Comparison of ENCODE assay signal across 25 cellular contexts in the genomic region with DNA sequence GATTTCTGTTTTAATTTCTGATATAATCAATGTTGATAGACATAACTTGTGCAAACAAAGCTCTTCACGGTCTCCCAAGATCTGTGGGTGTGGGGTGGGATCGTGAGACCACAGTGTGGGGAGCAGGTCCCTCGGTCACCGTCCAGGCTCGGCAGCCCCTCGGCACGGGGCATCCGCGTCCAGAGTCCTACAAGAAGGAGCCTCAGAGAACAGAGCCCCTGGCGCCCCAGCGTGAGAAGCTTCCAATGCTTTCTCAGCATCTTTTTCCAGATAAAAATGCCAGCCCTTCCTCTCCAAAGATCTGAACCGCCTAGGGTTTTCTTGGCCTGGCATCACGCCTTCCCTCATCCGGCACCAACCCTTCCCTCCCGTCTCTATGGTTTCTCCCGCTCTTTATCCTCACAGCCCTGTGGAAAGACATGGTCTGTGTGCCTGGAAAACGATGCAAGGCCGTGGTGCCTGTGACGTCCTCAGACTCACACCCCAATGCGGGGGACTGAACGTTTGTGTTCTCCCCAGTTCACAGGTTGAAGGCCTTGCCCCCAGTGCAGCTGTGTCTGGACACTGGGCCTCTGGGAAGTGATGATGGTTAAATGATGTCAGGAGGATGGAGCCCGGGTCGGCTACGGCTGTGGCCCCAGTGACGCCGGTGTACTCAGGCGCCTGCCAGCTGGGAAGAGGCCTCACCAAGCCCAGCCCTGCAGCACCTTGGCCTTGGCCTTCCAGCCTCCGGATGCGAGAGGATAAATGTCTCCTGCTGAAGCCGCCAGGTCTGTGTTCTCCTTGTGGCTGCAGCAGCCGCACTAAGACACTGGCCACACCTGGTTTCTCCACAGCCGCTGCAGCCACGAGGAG. TPM values are rescaled to one million over a fixed set of nuclear protein-coding genes. Genes with fewer than 3 reads are reported as not detected.
DNase-seq lines count a peak whose midpoint lies in the region; ATAC-seq, FAIRE-seq and TF ChIP-seq lines count a peak whose summit lies in the region.
"Had no signal": no experiment of that assay in that cellular context is flagged by ENCODE, and none has a peak within 500 bp of the region (broad histone marks: within the 10 kb centered on the region; RNA-seq: fewer than 3 reads in every experiment).

No MANE protein-coding gene starts in this region.

- H3K36me3 ChIP-seq in astrocyte (ENCODE audit: insufficient read depth, low read length): no peaks in the 10 kb centered on the region
- H3K36me3 ChIP-seq: stomach, upper lobe of left lung had no signal

- no peak for ATAC-seq in activated CD8-positive, alpha-beta memory T cell treated with anti-CD3 and anti-CD28 coated beads, Interleukin-2, amount 10 ng/mL, durations not matched to agents 7 days and 5 days
- ATAC-seq in stimulated activated effector memory CD8-positive, alpha-beta T cell treated with anti-CD3 and anti-CD28 coated beads, Interleukin-12 subunit alpha, Interleukin-12 subunit beta, amount 100 ng/mL, for 72 hours: no peak
- no peak for ATAC-seq in HG03108 (IDR thresholded peaks at IDR 0.05; ENCODE audit: unreplicated experiment)
- no peak for ATAC-seq in activated CD4-positive, alpha-beta T cell treated with anti-CD3 and anti-CD28 coated beads for 36 hours
- ATAC-seq: activated CD8-positive, alpha-beta T cell treated with anti-CD3 and anti-CD28 coated beads, Interleukin-2, amount 10 ng/mL, durations not matched to agents 7 days and 5 days; body of pancreas; HepG2 had no signal

- no peak overlapping the region for H3K27ac ChIP-seq in astrocyte (ENCODE audit: low read depth, low read length)
- H3K27ac ChIP-seq: 22Rv1, body of pancreas had no signal

- H3K4me3 ChIP-seq in astrocyte (ENCODE audit: insufficient read depth, low read depth, low read length) (no peak overlapping the region), lower leg skin (ENCODE audit: low read depth, poor library complexity, severe bottlenecking) (no peak overlapping the region)
- H3K4me3 ChIP-seq: body of pancreas, stomach, upper lobe of left lung had no signal

- no peaks in the 10 kb centered on the region for H4K20me1 ChIP-seq in astrocyte (ENCODE audit: insufficient read depth, low read length)

- peaks cover 2% of the 10 kb centered on the region for H3K4me1 Mint-ChIP-seq in activated CD8-positive, alpha-beta memory T cell treated with anti-CD3 and anti-CD28 coated beads, Interleukin-2, amount 10 ng/mL, durations not matched to agents 7 days and 5 days
- peaks cover 13% of the 10 kb centered on the region for H3K4me1 Mint-ChIP-seq in astrocyte (ENCODE audit: low read depth, unreplicated experiment)
- H3K4me1 Mint-ChIP-seq in stimulated activated effector memory CD8-positive, alpha-beta T cell treated with anti-CD3 and anti-CD28 coated beads, Interleukin-12 subunit alpha, Interleukin-12 subunit beta, amount 100 ng/mL, for 72 hours: peaks cover 17% of the 10 kb centered on the region
- H3K4me1 Mint-ChIP-seq in activated CD4-positive, alpha-beta T cell treated with anti-CD3 and anti-CD28 coated beads for 36 hours: peaks cover 15% of the 10 kb centered on the region
- H3K4me1 Mint-ChIP-seq: B cell had no signal

- WGBS in lower leg skin, 2 donors: 75 to 80% methylated on average over 33 of the region's 33 CpGs

- H3K27ac Mint-ChIP-seq in activated CD8-positive, alpha-beta memory T cell treated with anti-CD3 and anti-CD28 coated beads, Interleukin-2, amount 10 ng/mL, durations not matched to agents 7 days and 5 days: no peak overlapping the region
- H3K27ac Mint-ChIP-seq in astrocyte (ENCODE audit: unreplicated experiment): no peak overlapping the region
- H3K27ac Mint-ChIP-seq in stimulated activated effector memory CD8-positive, alpha-beta T cell treated with anti-CD3 and anti-CD28 coated beads, Interleukin-12 subunit alpha, Interleukin-12 subunit beta, amount 100 ng/mL, for 72 hours: peak overlapping the region; percentile 50
- H3K27ac Mint-ChIP-seq in activated CD4-positive, alpha-beta T cell treated with anti-CD3 and anti-CD28 coated beads for 36 hours: no peak overlapping the region
- H3K27ac Mint-ChIP-seq: activated CD8-positive, alpha-beta T cell treated with anti-CD3 and anti-CD28 coated beads, Interleukin-2, amount 10 ng/mL, durations not matched to agents 7 days and 5 days; activated naive CD4-positive, alpha-beta T cell treated with anti-CD3 and anti-CD28 coated beads, Interleukin-2, amount 50 U/mL, for 72 hours; activated T-cell treated with anti-CD3 and anti-CD28 coated beads, Interleukin-2, amount 50 U/mL, for 72 hours; B cell had no signal

- no peak overlapping the region for H2AFZ ChIP-seq in astrocyte (ENCODE audit: low read depth, low read length)

- TF ChIP-seq CTCF in astrocyte (IDR thresholded peaks at IDR 0.05; ENCODE audit: insufficient read depth, low read depth, low read length) (no peak), lower leg skin (IDR thresholded peaks at IDR 0.05) (no peak)

- H3K4me3 Mint-ChIP-seq in activated CD8-positive, alpha-beta memory T cell treated with anti-CD3 and anti-CD28 coated beads, Interleukin-2, amount 10 ng/mL, durations not matched to agents 7 days and 5 days: no peak overlapping the region
- no peak overlapping the region for H3K4me3 Mint-ChIP-seq in astrocyte (ENCODE audit: unreplicated experiment)
- H3K4me3 Mint-ChIP-seq in stimulated activated effector memory CD8-positive, alpha-beta T cell treated with anti-CD3 and anti-CD28 coated beads, Interleukin-12 subunit alpha, Interleukin-12 subunit beta, amount 100 ng/mL, for 72 hours: no peak overlapping the region
- no peak overlapping the region for H3K4me3 Mint-ChIP-seq in activated CD4-positive, alpha-beta T cell treated with anti-CD3 and anti-CD28 coated beads for 36 hours
- H3K4me3 Mint-ChIP-seq: activated CD8-positive, alpha-beta T cell treated with anti-CD3 and anti-CD28 coated beads, Interleukin-2, amount 10 ng/mL, durations not matched to agents 7 days and 5 days; activated T-cell treated with anti-CD3 and anti-CD28 coated beads, Interleukin-2, amount 50 U/mL, for 72 hours; B cell had no signal

- H3K79me2 ChIP-seq in astrocyte (ENCODE audit: insufficient read depth, low read length): peaks cover 5% of the 10 kb centered on the region

- H3K27me3 ChIP-seq in astrocyte (ENCODE audit: insufficient read depth, low read length): no peaks in the 10 kb centered on the region
- H3K27me3 ChIP-seq: body of pancreas had no signal

- peak; percentile 48 for DNase-seq in activated CD8-positive, alpha-beta memory T cell treated with anti-CD3 and anti-CD28 coated beads, Interleukin-2, amount 50 U/mL, for 48 hours
- DNase-seq in activated CD8-positive, alpha-beta memory T cell treated with anti-CD3 and anti-CD28 coated beads, Interleukin-2, amount 10 ng/mL, durations not matched to agents 7 days and 5 days: no peak
- DNase-seq in astrocyte (ENCODE audit: low read depth): no peak
- peak; percentile 12 to 86 for DNase-seq in lower leg skin (ENCODE audit: low spot score in 2 of 2)
- no peak for DNase-seq in stimulated activated effector memory CD8-positive, alpha-beta T cell treated with anti-CD3 and anti-CD28 coated beads, Interleukin-12 subunit alpha, Interleukin-12 subunit beta, amount 100 ng/mL, for 72 hours (ENCODE audit: low spot score in 2 of 2)
- no peak for DNase-seq in activated CD4-positive, alpha-beta T cell treated with anti-CD3 and anti-CD28 coated beads for 36 hours
- no peak for DNase-seq in NCI-H2081 treated with DMSO at 0.1 percent for 48 hours (lab: John Stamatoyannopoulos, UW)
- DNase-seq: activated CD8-positive, alpha-beta T cell treated with anti-CD3 and anti-CD28 coated beads, Interleukin-2, amount 10 ng/mL, durations not matched to agents 7 days and 5 days; body of pancreas; DMS79; NCI-H1105; NCI-H524; SK-N-SH; stomach; T-helper 9 cell; upper lobe of left lung had no signal

- H3K9me3 Mint-ChIP-seq in activated CD8-positive, alpha-beta memory T cell treated with anti-CD3 and anti-CD28 coated beads, Interleukin-2, amount 10 ng/mL, durations not matched to agents 7 days and 5 days (ENCODE audit: low read depth): no peaks in the 10 kb centered on the region
- peaks cover 2% of the 10 kb centered on the region for H3K9me3 Mint-ChIP-seq in astrocyte (ENCODE audit: unreplicated experiment)
- no peaks in the 10 kb centered on the region for H3K9me3 Mint-ChIP-seq in stimulated activated effector memory CD8-positive, alpha-beta T cell treated with anti-CD3 and anti-CD28 coated beads, Interleukin-12 subunit alpha, Interleukin-12 subunit beta, amount 100 ng/mL, for 72 hours
- H3K9me3 Mint-ChIP-seq in activated CD4-positive, alpha-beta T cell treated with anti-CD3 and anti-CD28 coated beads for 36 hours (ENCODE audit: low read depth): no peaks in the 10 kb centered on the region
- H3K9me3 Mint-ChIP-seq: activated naive CD4-positive, alpha-beta T cell treated with anti-CD3 and anti-CD28 coated beads, Interleukin-2, amount 50 U/mL, for 72 hours; activated T-cell treated with anti-CD3 and anti-CD28 coated beads, Interleukin-2, amount 50 U/mL, for 72 hours had no signal

- CTCF ChIA-PET in activated CD8-positive, alpha-beta memory T cell treated with anti-CD3 and anti-CD28 coated beads, Interleukin-2, amount 10 ng/mL, durations not matched to agents 7 days and 5 days (lab: Charles Lee): no interaction called here
- CTCF ChIA-PET in activated CD4-positive, alpha-beta T cell treated with anti-CD3 and anti-CD28 coated beads for 36 hours (lab: Charles Lee): no interaction called here

- TF ChIP-seq POLR2A in lower leg skin (IDR thresholded peaks at IDR 0.05): no peak

- intact Hi-C loops in lower leg skin (cut with DNase I; ENCODE audit: low total_unique reads): no loop called here
- intact Hi-C loops in activated CD4-positive, alpha-beta T cell treated with anti-CD3 and anti-CD28 coated beads for 36 hours (cut with DNase I, micrococcal nuclease): loop anchor here in 1 of 2 experiments (2.0 kb wide), 1 partner anchor 79 kb away; no protein-coding TSS in a partner anchor

- no peaks in the 10 kb centered on the region for H3K36me3 Mint-ChIP-seq in activated CD8-positive, alpha-beta memory T cell treated with anti-CD3 and anti-CD28 coated beads, Interleukin-2, amount 10 ng/mL, durations not matched to agents 7 days and 5 days
- H3K36me3 Mint-ChIP-seq in astrocyte (ENCODE audit: low read depth, unreplicated experiment): no peaks in the 10 kb centered on the region
- H3K36me3 Mint-ChIP-seq in stimulated activated effector memory CD8-positive, alpha-beta T cell treated with anti-CD3 and anti-CD28 coated beads, Interleukin-12 subunit alpha, Interleukin-12 subunit beta, amount 100 ng/mL, for 72 hours: peaks cover 9% of the 10 kb centered on the region
- H3K36me3 Mint-ChIP-seq in activated CD4-positive, alpha-beta T cell treated with anti-CD3 and anti-CD28 coated beads for 36 hours (ENCODE audit: low read depth): no peaks in the 10 kb centered on the region
- H3K36me3 Mint-ChIP-seq: activated naive CD4-positive, alpha-beta T cell treated with anti-CD3 and anti-CD28 coated beads, Interleukin-2, amount 50 U/mL, for 72 hours had no signal

- H3K4me2 ChIP-seq in astrocyte (ENCODE audit: low read length): peak overlapping the region; percentile 85
- H3K4me2 ChIP-seq: SK-N-SH had no signal

- H3K4me1 ChIP-seq in astrocyte (ENCODE audit: insufficient read depth, low read length): peaks cover 58% of the 10 kb centered on the region
- H3K4me1 ChIP-seq: body of pancreas had no signal

- peaks cover 2% of the 10 kb centered on the region for H3K9me3 ChIP-seq in astrocyte (ENCODE audit: insufficient read depth, low read depth, low read length)
- H3K9me3 ChIP-seq: body of pancreas, SK-N-SH, stomach, upper lobe of left lung had no signal

- POLR2A ChIA-PET in activated CD4-positive, alpha-beta T cell treated with anti-CD3 and anti-CD28 coated beads for 36 hours (lab: Charles Lee): no interaction called here

- FAIRE-seq in astrocyte (lab: Jason Lieb, UNC): no peak
- FAIRE-seq: colon, GM12892, HepG2, islet of Langerhans had no signal

- H3K9ac ChIP-seq in astrocyte (ENCODE audit: low read length): peak overlapping the region; percentile 89
- H3K9ac ChIP-seq: SK-N-SH had no signal

- H3K27me3 Mint-ChIP-seq in activated CD8-positive, alpha-beta memory T cell treated with anti-CD3 and anti-CD28 coated beads, Interleukin-2, amount 10 ng/mL, durations not matched to agents 7 days and 5 days: peaks cover 5% of the 10 kb centered on the region
- peaks cover 2% of the 10 kb centered on the region for H3K27me3 Mint-ChIP-seq in astrocyte (ENCODE audit: low read depth, unreplicated experiment)
- peaks cover 10% of the 10 kb centered on the region for H3K27me3 Mint-ChIP-seq in activated CD4-positive, alpha-beta T cell treated with anti-CD3 and anti-CD28 coated beads for 36 hours
- H3K27me3 Mint-ChIP-seq: B cell had no signal

RNA-seq across cellular contexts. Expression of a gene that starts 45.9 kb away (rescaled TPM):
- total RNA-seq in activated CD8-positive, alpha-beta memory T cell treated with anti-CD3 and anti-CD28 coated beads, Interleukin-2, amount 10 ng/mL, durations not matched to agents 7 days and 5 days: 10 to 100 TPM in 1 of 2 experiments, 1 to 10 TPM in 1; 5.0 to 17.9 TPM
- total RNA-seq in astrocyte: 120 and 194 TPM in 2 replicates
- 100 to 1,000 TPM; 137 to 543 (median 164) TPM for total RNA-seq in lower leg skin
- total RNA-seq in activated CD4-positive, alpha-beta T cell treated with anti-CD3 and anti-CD28 coated beads for 36 hours: 1 to 10 TPM; 3.3 to 3.4 TPM

Comparison
In these comparisons a context has a peak if more than half of its experiments do, and no peak if none do; other contexts are left out.
1. DNase-seq: peak in activated CD8-positive, alpha-beta memory T cell treated with anti-CD3 and anti-CD28 coated beads, Interleukin-2, amount 50 U/mL, for 48 hours (single experiment) and lower leg skin (2 of 2); none in activated CD8-positive, alpha-beta memory T cell treated with anti-CD3 and anti-CD28 coated beads, Interleukin-2, amount 10 ng/mL, durations not matched to agents 7 days and 5 days (single experiment), astrocyte (single experiment), stimulated activated effector memory CD8-positive, alpha-beta T cell treated with anti-CD3 and anti-CD28 coated beads, Interleukin-12 subunit alpha, Interleukin-12 subunit beta, amount 100 ng/mL, for 72 hours (0 of 2), activated CD4-positive, alpha-beta T cell treated with anti-CD3 and anti-CD28 coated beads for 36 hours (single experiment) and NCI-H2081 treated with DMSO at 0.1 percent for 48 hours (single experiment).